In the genomic region with DNA sequence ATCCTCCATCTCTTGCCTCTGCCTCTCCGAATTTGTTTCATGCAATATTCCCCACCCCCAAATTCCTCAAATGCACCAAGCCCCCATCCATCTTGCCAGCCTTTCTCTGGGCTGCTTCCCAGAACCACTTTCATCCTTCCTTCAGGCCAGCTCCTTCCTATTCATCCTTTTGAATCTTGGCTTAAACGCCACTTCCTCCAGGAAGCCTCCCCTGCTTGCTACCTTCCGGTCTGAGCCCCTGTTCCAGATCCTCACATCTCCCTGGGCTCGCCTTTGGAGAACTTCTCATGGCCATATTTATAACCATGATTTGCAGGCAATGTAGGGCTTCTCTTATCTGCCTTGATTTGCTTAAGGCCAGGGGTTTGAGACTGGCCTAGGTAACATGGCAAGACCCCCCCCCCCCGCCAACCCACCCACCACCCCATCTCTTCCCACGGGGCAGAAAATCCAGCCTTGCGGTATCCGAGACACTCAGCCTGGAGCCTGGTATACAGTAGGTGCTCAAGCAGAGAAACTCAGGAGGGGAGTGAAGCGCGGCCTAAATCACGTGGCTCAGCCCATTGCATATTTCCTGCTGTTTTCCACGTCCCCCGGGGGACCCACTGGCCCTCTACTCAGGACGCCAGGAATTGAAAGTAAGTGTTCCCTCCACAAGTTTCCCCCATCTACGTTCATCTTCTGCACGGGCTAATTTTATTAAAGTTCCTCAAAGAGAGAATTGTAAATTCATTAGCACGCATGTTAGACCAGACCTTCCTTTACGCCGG, we compare ENCODE assay signal across 3 cellular contexts.
TF ChIP-seq lines count a peak whose summit lies in the region.

No MANE protein-coding gene starts in this region.

TF ChIP-seq in SK-N-SH, 30 proteins besides CTCF, POLR2A, EP300 and RAD21:
- no peak for TF ChIP-seq SMC3 (IDR thresholded peaks at IDR 0.05; ENCODE audit: low read depth, low read length)
- TF ChIP-seq ELF1 (IDR thresholded peaks at IDR 0.05): no peak
- no peak for TF ChIP-seq YY1 (IDR thresholded peaks at IDR 0.05; ENCODE audit: low read depth)
- no peak for TF ChIP-seq GABPA (IDR thresholded peaks at IDR 0.05; ENCODE audit: low read depth)
- TF ChIP-seq, protein P1, sequence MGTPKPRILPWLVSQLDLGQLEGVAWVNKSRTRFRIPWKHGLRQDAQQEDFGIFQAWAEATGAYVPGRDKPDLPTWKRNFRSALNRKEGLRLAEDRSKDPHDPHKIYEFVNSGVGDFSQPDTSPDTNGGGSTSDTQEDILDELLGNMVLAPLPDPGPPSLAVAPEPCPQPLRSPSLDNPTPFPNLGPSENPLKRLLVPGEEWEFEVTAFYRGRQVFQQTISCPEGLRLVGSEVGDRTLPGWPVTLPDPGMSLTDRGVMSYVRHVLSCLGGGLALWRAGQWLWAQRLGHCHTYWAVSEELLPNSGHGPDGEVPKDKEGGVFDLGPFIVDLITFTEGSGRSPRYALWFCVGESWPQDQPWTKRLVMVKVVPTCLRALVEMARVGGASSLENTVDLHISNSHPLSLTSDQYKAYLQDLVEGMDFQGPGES (IDR thresholded peaks at IDR 0.05; ENCODE audit: low read depth, low read length): no peak
- TF ChIP-seq, protein P2, sequence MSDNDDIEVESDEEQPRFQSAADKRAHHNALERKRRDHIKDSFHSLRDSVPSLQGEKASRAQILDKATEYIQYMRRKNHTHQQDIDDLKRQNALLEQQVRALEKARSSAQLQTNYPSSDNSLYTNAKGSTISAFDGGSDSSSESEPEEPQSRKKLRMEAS (IDR thresholded peaks at IDR 0.05; ENCODE audit: low read depth): no peak
- TF ChIP-seq POLR2AphosphoS5 (IDR thresholded peaks at IDR 0.05; ENCODE audit: low read depth, low read length): no peak
- no peak for TF ChIP-seq SIN3A (IDR thresholded peaks at IDR 0.05; ENCODE audit: borderline replicate concordance, low read depth, low read length)
- TF ChIP-seq, protein P3, sequence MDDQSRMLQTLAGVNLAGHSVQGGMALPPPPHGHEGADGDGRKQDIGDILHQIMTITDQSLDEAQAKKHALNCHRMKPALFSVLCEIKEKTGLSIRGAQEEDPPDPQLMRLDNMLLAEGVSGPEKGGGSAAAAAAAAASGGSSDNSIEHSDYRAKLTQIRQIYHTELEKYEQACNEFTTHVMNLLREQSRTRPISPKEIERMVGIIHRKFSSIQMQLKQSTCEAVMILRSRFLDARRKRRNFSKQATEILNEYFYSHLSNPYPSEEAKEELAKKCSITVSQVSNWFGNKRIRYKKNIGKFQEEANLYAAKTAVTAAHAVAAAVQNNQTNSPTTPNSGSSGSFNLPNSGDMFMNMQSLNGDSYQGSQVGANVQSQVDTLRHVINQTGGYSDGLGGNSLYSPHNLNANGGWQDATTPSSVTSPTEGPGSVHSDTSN (IDR thresholded peaks at IDR 0.05): no peak
- no peak for TF ChIP-seq TEAD4 (IDR thresholded peaks at IDR 0.05; ENCODE audit: borderline replicate concordance, insufficient read depth)
TF ChIP-seq in SK-N-SH: peak in this region for 0.

TF ChIP-seq in SK-N-SH treated with all-trans-retinoic acid at 6 μM for 48 hours, 23 proteins besides CTCF, POLR2A, EP300 and RAD21:
- no peak for TF ChIP-seq TCF4 (CRISPR knock-in tag; IDR thresholded peaks at IDR 0.05; ENCODE audit: borderline replicate concordance)
- TF ChIP-seq ISL1 (CRISPR knock-in tag; IDR thresholded peaks at IDR 0.05): no peak
- TF ChIP-seq, protein P4, sequence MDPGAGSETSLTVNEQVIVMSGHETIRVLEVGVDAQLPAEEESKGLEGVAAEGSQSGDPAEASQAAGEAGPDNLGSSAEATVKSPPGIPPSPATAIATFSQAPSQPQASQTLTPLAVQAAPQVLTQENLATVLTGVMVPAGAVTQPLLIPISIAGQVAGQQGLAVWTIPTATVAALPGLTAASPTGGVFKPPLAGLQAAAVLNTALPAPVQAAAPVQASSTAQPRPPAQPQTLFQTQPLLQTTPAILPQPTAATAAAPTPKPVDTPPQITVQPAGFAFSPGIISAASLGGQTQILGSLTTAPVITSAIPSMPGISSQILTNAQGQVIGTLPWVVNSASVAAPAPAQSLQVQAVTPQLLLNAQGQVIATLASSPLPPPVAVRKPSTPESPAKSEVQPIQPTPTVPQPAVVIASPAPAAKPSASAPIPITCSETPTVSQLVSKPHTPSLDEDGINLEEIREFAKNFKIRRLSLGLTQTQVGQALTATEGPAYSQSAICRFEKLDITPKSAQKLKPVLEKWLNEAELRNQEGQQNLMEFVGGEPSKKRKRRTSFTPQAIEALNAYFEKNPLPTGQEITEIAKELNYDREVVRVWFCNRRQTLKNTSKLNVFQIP (CRISPR knock-in tag; IDR thresholded peaks at IDR 0.05; ENCODE audit: borderline replicate concordance, low read depth): no peak
- no peak for TF ChIP-seq ZFP30 (CRISPR knock-in tag; IDR thresholded peaks at IDR 0.05)
- TF ChIP-seq ZNF565 (CRISPR knock-in tag; conservative IDR thresholded peaks at IDR 0.05; ENCODE audit: low read depth): no peak
- TF ChIP-seq ZNF70 (CRISPR knock-in tag; IDR thresholded peaks at IDR 0.05): no peak
- TF ChIP-seq TOX (CRISPR knock-in tag; IDR thresholded peaks at IDR 0.05; ENCODE audit: borderline replicate concordance): no peak
- TF ChIP-seq, protein P5, sequence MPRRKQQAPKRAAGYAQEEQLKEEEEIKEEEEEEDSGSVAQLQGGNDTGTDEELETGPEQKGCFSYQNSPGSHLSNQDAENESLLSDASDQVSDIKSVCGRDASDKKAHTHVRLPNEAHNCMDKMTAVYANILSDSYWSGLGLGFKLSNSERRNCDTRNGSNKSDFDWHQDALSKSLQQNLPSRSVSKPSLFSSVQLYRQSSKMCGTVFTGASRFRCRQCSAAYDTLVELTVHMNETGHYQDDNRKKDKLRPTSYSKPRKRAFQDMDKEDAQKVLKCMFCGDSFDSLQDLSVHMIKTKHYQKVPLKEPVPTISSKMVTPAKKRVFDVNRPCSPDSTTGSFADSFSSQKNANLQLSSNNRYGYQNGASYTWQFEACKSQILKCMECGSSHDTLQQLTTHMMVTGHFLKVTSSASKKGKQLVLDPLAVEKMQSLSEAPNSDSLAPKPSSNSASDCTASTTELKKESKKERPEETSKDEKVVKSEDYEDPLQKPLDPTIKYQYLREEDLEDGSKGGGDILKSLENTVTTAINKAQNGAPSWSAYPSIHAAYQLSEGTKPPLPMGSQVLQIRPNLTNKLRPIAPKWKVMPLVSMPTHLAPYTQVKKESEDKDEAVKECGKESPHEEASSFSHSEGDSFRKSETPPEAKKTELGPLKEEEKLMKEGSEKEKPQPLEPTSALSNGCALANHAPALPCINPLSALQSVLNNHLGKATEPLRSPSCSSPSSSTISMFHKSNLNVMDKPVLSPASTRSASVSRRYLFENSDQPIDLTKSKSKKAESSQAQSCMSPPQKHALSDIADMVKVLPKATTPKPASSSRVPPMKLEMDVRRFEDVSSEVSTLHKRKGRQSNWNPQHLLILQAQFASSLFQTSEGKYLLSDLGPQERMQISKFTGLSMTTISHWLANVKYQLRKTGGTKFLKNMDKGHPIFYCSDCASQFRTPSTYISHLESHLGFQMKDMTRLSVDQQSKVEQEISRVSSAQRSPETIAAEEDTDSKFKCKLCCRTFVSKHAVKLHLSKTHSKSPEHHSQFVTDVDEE (CRISPR knock-in tag; IDR thresholded peaks at IDR 0.05): no peak
- no peak for TF ChIP-seq ZC3H10 (CRISPR knock-in tag; IDR thresholded peaks at IDR 0.05)

TF ChIP-seq in IMR-90, 13 proteins besides CTCF, POLR2A, EP300 and RAD21:
- no peak for TF ChIP-seq SMC3 (IDR thresholded peaks at IDR 0.05; ENCODE audit: low read depth, low read length)
- TF ChIP-seq, protein P6, sequence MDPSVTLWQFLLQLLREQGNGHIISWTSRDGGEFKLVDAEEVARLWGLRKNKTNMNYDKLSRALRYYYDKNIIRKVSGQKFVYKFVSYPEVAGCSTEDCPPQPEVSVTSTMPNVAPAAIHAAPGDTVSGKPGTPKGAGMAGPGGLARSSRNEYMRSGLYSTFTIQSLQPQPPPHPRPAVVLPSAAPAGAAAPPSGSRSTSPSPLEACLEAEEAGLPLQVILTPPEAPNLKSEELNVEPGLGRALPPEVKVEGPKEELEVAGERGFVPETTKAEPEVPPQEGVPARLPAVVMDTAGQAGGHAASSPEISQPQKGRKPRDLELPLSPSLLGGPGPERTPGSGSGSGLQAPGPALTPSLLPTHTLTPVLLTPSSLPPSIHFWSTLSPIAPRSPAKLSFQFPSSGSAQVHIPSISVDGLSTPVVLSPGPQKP (IDR thresholded peaks at IDR 0.05; ENCODE audit: borderline replicate concordance, low read depth, low read length): no peak
- no peak for TF ChIP-seq CHD1 (IDR thresholded peaks at IDR 0.05; ENCODE audit: low read depth, low read length)
- TF ChIP-seq MXI1 (IDR thresholded peaks at IDR 0.05; ENCODE audit: borderline replicate concordance, low read depth, low read length): no peak
- no peak for TF ChIP-seq FOS (IDR thresholded peaks at IDR 0.05; ENCODE audit: low read depth, low read length)
- TF ChIP-seq CEBPB (IDR thresholded peaks at IDR 0.05; ENCODE audit: low read depth, low read length): no peak
- no peak for TF ChIP-seq RFX5 (IDR thresholded peaks at IDR 0.05; ENCODE audit: low read depth, low read length)
- no peak for TF ChIP-seq MAZ (IDR thresholded peaks at IDR 0.05; ENCODE audit: borderline replicate concordance, low read depth, low read length)
- no peak for TF ChIP-seq BHLHE40 (IDR thresholded peaks at IDR 0.05; ENCODE audit: low read depth, low read length)
- TF ChIP-seq RCOR1 (IDR thresholded peaks at IDR 0.05; ENCODE audit: insufficient replicate concordance, low read length): no peak
